8 cellular contexts compared by ENCODE assay signal in the genomic region with DNA sequence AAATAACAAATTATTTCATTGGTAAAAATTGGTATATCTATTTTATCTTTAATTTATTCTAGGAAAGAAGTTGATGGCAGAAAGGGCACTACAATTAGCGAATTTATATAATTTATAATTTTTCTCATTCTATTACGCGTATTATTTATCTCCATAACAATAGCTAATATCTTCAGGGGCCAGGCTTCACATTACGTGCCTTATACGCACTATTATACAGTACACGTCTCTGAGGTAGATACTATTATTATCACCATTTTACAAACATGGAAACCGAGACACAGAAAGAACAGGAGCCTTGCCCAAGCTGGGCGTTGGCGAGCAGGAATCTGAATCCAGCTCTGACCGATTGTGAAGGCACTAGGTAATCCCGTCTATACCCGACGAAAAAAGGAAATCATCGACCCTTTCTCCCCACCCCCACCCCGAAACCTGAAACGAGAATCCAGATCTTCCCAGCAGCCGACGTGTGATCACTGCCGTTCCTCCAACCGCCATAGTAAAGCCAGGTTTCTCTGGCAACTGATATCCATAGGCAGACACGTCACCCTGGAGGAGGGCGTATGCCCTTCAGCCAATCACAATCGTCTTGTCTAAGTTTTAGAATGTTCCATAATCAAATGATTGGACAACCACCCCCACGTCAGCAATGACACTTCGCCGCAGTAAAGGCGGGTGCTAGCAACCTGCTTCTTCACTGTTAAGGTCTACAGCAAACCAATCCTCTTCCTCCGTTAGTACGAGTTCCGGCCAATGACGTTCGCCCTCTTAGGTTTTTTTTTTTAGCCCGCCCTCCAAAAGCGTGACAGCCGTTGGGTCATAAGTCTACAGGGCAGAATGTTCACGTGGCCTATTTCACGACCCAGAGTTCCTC.
DNase-seq lines count a peak whose midpoint lies in the region; ATAC-seq and TF ChIP-seq lines count a peak whose summit lies in the region.

A gene with protein sequence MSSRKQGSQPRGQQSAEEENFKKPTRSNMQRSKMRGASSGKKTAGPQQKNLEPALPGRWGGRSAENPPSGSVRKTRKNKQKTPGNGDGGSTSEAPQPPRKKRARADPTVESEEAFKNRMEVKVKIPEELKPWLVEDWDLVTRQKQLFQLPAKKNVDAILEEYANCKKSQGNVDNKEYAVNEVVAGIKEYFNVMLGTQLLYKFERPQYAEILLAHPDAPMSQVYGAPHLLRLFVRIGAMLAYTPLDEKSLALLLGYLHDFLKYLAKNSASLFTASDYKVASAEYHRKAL (minus strand): TSS at position 501 of the 874 bp plus-strand sequence. CDS start 9,672 bp downstream, outside the sequence.

- peak; percentile 81 for TF ChIP-seq POLR2A in GM19193 (IDR thresholded peaks at IDR 0.05; ENCODE audit: extremely low read depth, insufficient read depth, insufficient read length)

- peak within 1 kb of the TSS; percentile 100 for H3K27ac ChIP-seq in cingulate gyrus (ENCODE audit: low read depth, low read length)

- peak; percentile 97 for DNase-seq in Ammon's horn (ENCODE audit: low spot score)
- DNase-seq in NCI-H510A treated with DMSO at 0.1 percent for 48 hours (lab: John Stamatoyannopoulos, UW) = peak; percentile 92
- peak; percentile 60 to 64 for DNase-seq in activated CD4-positive, alpha-beta T cell treated with anti-CD3 and anti-CD28 coated beads for 24 hours (ENCODE audit: low read depth in 2 of 2)
- DNase-seq in kidney glomerular epithelial cell (lab: John Stamatoyannopoulos, UW) = peak; percentile 94
- peak; percentile 58 to 65 for DNase-seq in stimulated activated CD4-positive, alpha-beta T cell treated with anti-CD3 and anti-CD28 coated beads, Interleukin-1b, Interleukin-23, amount 100 ng/mL, for 4 hours (ENCODE audit: low read depth in 2 of 2)

- peak; percentile 91 for ATAC-seq in HG03439 (IDR thresholded peaks at IDR 0.05; ENCODE audit: unreplicated experiment)

Comparison
In these comparisons a context has a peak if more than half of its experiments do, and no peak if none do; other contexts are left out.
1. Peak in every context shown above with its lines: DNase-seq, ATAC-seq and H3K27ac ChIP-seq.